15 cellular contexts compared by ENCODE assay signal in the genomic region with DNA sequence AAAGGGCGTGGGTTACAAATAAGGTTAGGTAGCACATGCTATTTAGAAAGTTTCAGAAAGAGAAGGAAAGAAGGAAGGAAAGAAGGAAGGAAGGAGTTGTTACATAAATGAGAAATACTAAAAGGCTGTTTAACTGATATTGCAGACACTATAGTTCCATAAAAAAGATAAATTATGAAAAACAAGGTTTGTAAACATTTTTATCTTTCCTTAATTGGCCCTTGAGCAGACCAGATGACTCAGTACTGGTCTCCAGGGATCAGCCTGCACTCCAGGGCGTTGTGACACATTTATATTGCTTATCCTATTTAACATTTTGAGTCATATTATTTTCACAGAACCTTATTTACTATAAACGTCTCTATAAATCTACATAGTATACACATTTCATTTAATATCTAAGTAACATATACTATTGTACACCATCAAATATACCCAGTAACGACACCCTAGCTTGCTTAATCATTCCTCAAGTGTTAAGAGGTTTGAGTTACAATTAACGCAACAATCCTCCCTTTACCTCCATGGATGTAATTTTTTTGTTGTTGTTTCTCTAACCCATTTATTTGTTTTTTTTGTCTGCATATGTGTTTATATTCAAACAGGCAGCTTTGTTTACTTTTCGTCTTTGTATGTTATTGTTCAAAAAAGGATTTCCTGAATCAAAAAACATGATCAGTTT. TPM values are rescaled to one million over a fixed set of nuclear protein-coding genes. Genes with fewer than 3 reads are reported as not detected.
DNase-seq lines count a peak whose midpoint lies in the region; ATAC-seq and TF ChIP-seq lines count a peak whose summit lies in the region.
"Had no signal": no experiment of that assay in that cellular context is flagged by ENCODE, and none has a peak within 500 bp of the region (broad histone marks: within the 10 kb centered on the region; RNA-seq: fewer than 3 reads in every experiment).

No MANE protein-coding gene starts in this region.

- no peaks in the 10 kb centered on the region for H3K36me3 Mint-ChIP-seq in CD8-positive, alpha-beta memory T cell

- peaks cover 26 to 64% of the 10 kb centered on the region in 2 donors for H3K27me3 Mint-ChIP-seq in CD8-positive, alpha-beta memory T cell

- H3K27me3 ChIP-seq in CD8-positive, alpha-beta memory T cell (ENCODE audit: insufficient read depth, low read length, poor library complexity, severe bottlenecking) = peaks cover 10% of the 10 kb centered on the region
- H3K27me3 ChIP-seq: left lung had no signal

- in situ Hi-C loops in astrocyte of the spinal cord (cut with HindIII; ENCODE audit: low sequenced_read_pairs) = no loop called here

- DNase-seq in COLO829 (ENCODE audit: low spot score) = peak; percentile 25
- DNase-seq in LHCN-M2 (ENCODE audit: low read depth) = peak; percentile 74
- peak; percentile 37 for DNase-seq in astrocyte of the spinal cord (ENCODE audit: low read depth, low spot score)
- peak; percentile 32 for DNase-seq in islet precursor cell
- DNase-seq in CD8-positive, alpha-beta memory T cell = no peak
- no peak for DNase-seq in NCI-H1436 (lab: John Stamatoyannopoulos, UW)
- DNase-seq: left lung, NCI-H1092 treated with DMSO at 0.1 percent for 48 hours, NCI-H510A, substantia nigra had no signal

- H3K4me1 Mint-ChIP-seq in CD8-positive, alpha-beta memory T cell = peaks cover 12 to 26% (median 21%) of the 10 kb centered on the region in 3 donors

- CTCF ChIA-PET in CD8-positive, alpha-beta memory T cell (lab: Charles Lee) = no interaction called here

- POLR2A ChIA-PET in CD8-positive, alpha-beta memory T cell (lab: Charles Lee) = no interaction called here

- H3K27ac ChIP-seq in CD8-positive, alpha-beta memory T cell (ENCODE audit: low read depth, low read length) = no peak overlapping the region

- H3K27ac Mint-ChIP-seq in CD8-positive, alpha-beta memory T cell = no peak overlapping the region
- H3K27ac Mint-ChIP-seq: activated naive CD4-positive, alpha-beta T cell treated with anti-CD3 and anti-CD28 coated beads, Interleukin-2, amount 50 U/mL, for 72 hours had no signal

- ATAC-seq in GM19467 (IDR thresholded peaks at IDR 0.05; ENCODE audit: unreplicated experiment) (no peak), HG02763 (IDR thresholded peaks at IDR 0.05; ENCODE audit: unreplicated experiment) (no peak)
- ATAC-seq: left lung had no signal

- no peaks in the 10 kb centered on the region for H3K36me3 ChIP-seq in CD8-positive, alpha-beta memory T cell (ENCODE audit: insufficient read depth, low read length)
- H3K36me3 ChIP-seq: left lung had no signal

- no peaks in the 10 kb centered on the region for H3K9me3 ChIP-seq in CD8-positive, alpha-beta memory T cell (ENCODE audit: low read length)
- H3K9me3 ChIP-seq: left lung had no signal

- no peak overlapping the region for H3K4me3 ChIP-seq in astrocyte of the spinal cord (ENCODE audit: low read depth, low read length)
- no peak overlapping the region for H3K4me3 ChIP-seq in CD8-positive, alpha-beta memory T cell (ENCODE audit: low read length)
- H3K4me3 ChIP-seq: coronary artery, left lung had no signal

- H3K9me3 Mint-ChIP-seq in CD8-positive, alpha-beta memory T cell = peaks cover 0 to 2% (median 0%) of the 10 kb centered on the region in 5 donors
- H3K9me3 Mint-ChIP-seq: activated naive CD4-positive, alpha-beta T cell treated with anti-CD3 and anti-CD28 coated beads, Interleukin-2, amount 50 U/mL, for 72 hours; nephron had no signal

- TF ChIP-seq CTCF in astrocyte of the spinal cord (IDR thresholded peaks at IDR 0.05; ENCODE audit: low read depth, low read length) = no peak

- H3K4me1 ChIP-seq in CD8-positive, alpha-beta memory T cell (ENCODE audit: insufficient read depth, low read length) = peaks cover 14% of the 10 kb centered on the region

- no peak overlapping the region for H3K4me3 Mint-ChIP-seq in CD8-positive, alpha-beta memory T cell

RNA-seq across cellular contexts. Expression of a gene that starts 2.8 kb away (rescaled TPM):
- 26.2 and 31.3 TPM in 2 replicates for total RNA-seq in LHCN-M2 (2014; rRNA removed)
- 19.9 TPM for polyA plus RNA-seq in LHCN-M2 (2012)
- total RNA-seq in CD8-positive, alpha-beta memory T cell = 1 to 10 TPM in 1 of 2 experiments, under 1 TPM in 1; 0.57 to 1.1 TPM
- polyA plus RNA-seq in CD8-positive, alpha-beta memory T cell = 4.7 TPM

Comparison
In these comparisons a context has a peak if more than half of its experiments do, and no peak if none do; other contexts are left out.
1. DNase-seq: peak in COLO829 (single experiment), LHCN-M2 (single experiment), astrocyte of the spinal cord (single experiment) and islet precursor cell (single experiment); none in CD8-positive, alpha-beta memory T cell (0 of 5) and NCI-H1436 (single experiment).
2. RNA of a gene that starts 2.8 kb away (total RNA-seq): 26.2 to 31.3 TPM in LHCN-M2; 0.57 to 1.1 TPM in CD8-positive, alpha-beta memory T cell; every median in the first group is over 10 times any median in the second.